ENCODE assay signal across 1 cellular context in genomic region chr5:135834639-135835529, GRCh38.
TF ChIP-seq lines count a peak whose summit lies in the region.

A gene with protein sequence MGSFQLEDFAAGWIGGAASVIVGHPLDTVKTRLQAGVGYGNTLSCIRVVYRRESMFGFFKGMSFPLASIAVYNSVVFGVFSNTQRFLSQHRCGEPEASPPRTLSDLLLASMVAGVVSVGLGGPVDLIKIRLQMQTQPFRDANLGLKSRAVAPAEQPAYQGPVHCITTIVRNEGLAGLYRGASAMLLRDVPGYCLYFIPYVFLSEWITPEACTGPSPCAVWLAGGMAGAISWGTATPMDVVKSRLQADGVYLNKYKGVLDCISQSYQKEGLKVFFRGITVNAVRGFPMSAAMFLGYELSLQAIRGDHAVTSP (plus strand): TSS chr5:135834663. CDS start chr5:135834848, 185 bp downstream.

TF ChIP-seq in HEK293, 187 proteins besides CTCF, POLR2A, EP300 and RAD21 (continued from another document):
- TF ChIP-seq PRDM4 (tag by site-specific recombination; IDR thresholded peaks at IDR 0.05): no peak
- no peak for TF ChIP-seq ZNF645 (tag by site-specific recombination; IDR thresholded peaks at IDR 0.05)
- peak; percentile 91 for TF ChIP-seq GLIS2 (tag by site-specific recombination; IDR thresholded peaks at IDR 0.05)
- TF ChIP-seq ZNF791 (tag by site-specific recombination; IDR thresholded peaks at IDR 0.05): no peak
- no peak for TF ChIP-seq REPIN1 (tag by site-specific recombination; IDR thresholded peaks at IDR 0.05; ENCODE audit: low read depth)
- no peak for TF ChIP-seq ZNF133 (tag by site-specific recombination; IDR thresholded peaks at IDR 0.05)
- TF ChIP-seq PBX3 (CRISPR knock-in tag; IDR thresholded peaks at IDR 0.05): no peak
- TF ChIP-seq, protein P1, sequence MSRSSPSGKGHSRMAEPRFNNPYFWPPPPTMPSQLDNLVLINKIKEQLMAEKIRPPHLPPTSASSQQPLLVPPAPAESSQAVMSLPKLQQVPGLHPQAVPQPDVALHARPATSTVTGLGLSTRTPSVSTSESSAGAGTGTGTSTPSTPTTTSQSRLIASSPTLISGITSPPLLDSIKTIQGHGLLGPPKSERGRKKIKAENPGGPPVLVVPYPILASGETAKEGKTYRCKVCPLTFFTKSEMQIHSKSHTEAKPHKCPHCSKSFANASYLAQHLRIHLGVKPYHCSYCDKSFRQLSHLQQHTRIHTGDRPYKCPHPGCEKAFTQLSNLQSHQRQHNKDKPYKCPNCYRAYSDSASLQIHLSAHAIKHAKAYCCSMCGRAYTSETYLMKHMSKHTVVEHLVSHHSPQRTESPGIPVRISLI (tag by site-specific recombination; IDR thresholded peaks at IDR 0.05): no peak
- TF ChIP-seq SCRT1 (tag by site-specific recombination; IDR thresholded peaks at IDR 0.05; ENCODE audit: borderline replicate concordance): no peak
- no peak for TF ChIP-seq ZNF488 (tag by site-specific recombination; IDR thresholded peaks at IDR 0.05)
- no peak for TF ChIP-seq ZNF266 (tag by site-specific recombination; IDR thresholded peaks at IDR 0.05; ENCODE audit: low read depth)
- no peak for TF ChIP-seq OSR2 (tag by site-specific recombination; IDR thresholded peaks at IDR 0.05)
- TF ChIP-seq, protein P2, sequence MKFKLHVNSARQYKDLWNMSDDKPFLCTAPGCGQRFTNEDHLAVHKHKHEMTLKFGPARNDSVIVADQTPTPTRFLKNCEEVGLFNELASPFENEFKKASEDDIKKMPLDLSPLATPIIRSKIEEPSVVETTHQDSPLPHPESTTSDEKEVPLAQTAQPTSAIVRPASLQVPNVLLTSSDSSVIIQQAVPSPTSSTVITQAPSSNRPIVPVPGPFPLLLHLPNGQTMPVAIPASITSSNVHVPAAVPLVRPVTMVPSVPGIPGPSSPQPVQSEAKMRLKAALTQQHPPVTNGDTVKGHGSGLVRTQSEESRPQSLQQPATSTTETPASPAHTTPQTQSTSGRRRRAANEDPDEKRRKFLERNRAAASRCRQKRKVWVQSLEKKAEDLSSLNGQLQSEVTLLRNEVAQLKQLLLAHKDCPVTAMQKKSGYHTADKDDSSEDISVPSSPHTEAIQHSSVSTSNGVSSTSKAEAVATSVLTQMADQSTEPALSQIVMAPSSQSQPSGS (tag by site-specific recombination; IDR thresholded peaks at IDR 0.05; ENCODE audit: low read depth): peak; percentile 93
- 0 out of 2 replicates have a peak, but pooled peaks have one; percentile 10 for TF ChIP-seq KLF9 (tag by site-specific recombination; IDR thresholded peaks at IDR 0.05; ENCODE audit: low read depth)
- TF ChIP-seq, protein P3, sequence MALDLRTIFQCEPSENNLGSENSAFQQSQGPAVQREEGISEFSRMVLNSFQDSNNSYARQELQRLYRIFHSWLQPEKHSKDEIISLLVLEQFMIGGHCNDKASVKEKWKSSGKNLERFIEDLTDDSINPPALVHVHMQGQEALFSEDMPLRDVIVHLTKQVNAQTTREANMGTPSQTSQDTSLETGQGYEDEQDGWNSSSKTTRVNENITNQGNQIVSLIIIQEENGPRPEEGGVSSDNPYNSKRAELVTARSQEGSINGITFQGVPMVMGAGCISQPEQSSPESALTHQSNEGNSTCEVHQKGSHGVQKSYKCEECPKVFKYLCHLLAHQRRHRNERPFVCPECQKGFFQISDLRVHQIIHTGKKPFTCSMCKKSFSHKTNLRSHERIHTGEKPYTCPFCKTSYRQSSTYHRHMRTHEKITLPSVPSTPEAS (tag by site-specific recombination; IDR thresholded peaks at IDR 0.05): peak; percentile 23; the same call in 1 of the 2 replicates
- no peak for TF ChIP-seq ZNF664 (tag by site-specific recombination; IDR thresholded peaks at IDR 0.05)
- no peak for TF ChIP-seq ZNF521 (tag by site-specific recombination; IDR thresholded peaks at IDR 0.05)
- no peak for TF ChIP-seq ZFP41 (tag by site-specific recombination; IDR thresholded peaks at IDR 0.05; ENCODE audit: borderline replicate concordance)
- no peak for TF ChIP-seq ZNF48 (tag by site-specific recombination; IDR thresholded peaks at IDR 0.05)
- TF ChIP-seq ZNF341 (tag by site-specific recombination; IDR thresholded peaks at IDR 0.05; ENCODE audit: low read depth): no peak
- no peak for TF ChIP-seq ZNF571 (tag by site-specific recombination; IDR thresholded peaks at IDR 0.05)
- no peak for TF ChIP-seq ZBTB1 (tag by site-specific recombination; IDR thresholded peaks at IDR 0.05)
- TF ChIP-seq, protein P4, sequence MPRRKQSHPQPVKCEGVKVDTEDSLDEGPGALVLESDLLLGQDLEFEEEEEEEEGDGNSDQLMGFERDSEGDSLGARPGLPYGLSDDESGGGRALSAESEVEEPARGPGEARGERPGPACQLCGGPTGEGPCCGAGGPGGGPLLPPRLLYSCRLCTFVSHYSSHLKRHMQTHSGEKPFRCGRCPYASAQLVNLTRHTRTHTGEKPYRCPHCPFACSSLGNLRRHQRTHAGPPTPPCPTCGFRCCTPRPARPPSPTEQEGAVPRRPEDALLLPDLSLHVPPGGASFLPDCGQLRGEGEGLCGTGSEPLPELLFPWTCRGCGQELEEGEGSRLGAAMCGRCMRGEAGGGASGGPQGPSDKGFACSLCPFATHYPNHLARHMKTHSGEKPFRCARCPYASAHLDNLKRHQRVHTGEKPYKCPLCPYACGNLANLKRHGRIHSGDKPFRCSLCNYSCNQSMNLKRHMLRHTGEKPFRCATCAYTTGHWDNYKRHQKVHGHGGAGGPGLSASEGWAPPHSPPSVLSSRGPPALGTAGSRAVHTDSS (tag by site-specific recombination; IDR thresholded peaks at IDR 0.05): no peak
- TF ChIP-seq ZNF138 (tag by site-specific recombination; IDR thresholded peaks at IDR 0.05; ENCODE audit: borderline replicate concordance): no peak
- TF ChIP-seq ZNF140 (tag by site-specific recombination; IDR thresholded peaks at IDR 0.05): no peak
- no peak for TF ChIP-seq KLF7 (tag by site-specific recombination; IDR thresholded peaks at IDR 0.05; ENCODE audit: borderline replicate concordance)
- no peak for TF ChIP-seq ZNF530 (tag by site-specific recombination; IDR thresholded peaks at IDR 0.05; ENCODE audit: low read depth)
- no peak for TF ChIP-seq ZNF560 (tag by site-specific recombination; IDR thresholded peaks at IDR 0.05; ENCODE audit: borderline replicate concordance)
- no peak for TF ChIP-seq ELK4 (IDR thresholded peaks at IDR 0.05; ENCODE audit: borderline replicate concordance, low read depth, low read length)
- TF ChIP-seq ZNF501 (tag by site-specific recombination; IDR thresholded peaks at IDR 0.05): peak; percentile 76
- TF ChIP-seq, protein P5, sequence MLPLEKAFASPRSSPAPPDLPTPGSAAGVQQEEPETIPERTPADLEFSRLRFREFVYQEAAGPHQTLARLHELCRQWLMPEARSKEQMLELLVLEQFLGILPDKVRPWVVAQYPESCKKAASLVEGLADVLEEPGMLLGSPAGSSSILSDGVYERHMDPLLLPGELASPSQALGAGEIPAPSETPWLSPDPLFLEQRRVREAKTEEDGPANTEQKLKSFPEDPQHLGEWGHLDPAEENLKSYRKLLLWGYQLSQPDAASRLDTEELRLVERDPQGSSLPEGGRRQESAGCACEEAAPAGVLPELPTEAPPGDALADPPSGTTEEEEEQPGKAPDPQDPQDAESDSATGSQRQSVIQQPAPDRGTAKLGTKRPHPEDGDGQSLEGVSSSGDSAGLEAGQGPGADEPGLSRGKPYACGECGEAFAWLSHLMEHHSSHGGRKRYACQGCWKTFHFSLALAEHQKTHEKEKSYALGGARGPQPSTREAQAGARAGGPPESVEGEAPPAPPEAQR (tag by site-specific recombination; IDR thresholded peaks at IDR 0.05): no peak
- no peak for TF ChIP-seq ZNF830 (tag by site-specific recombination; IDR thresholded peaks at IDR 0.05; ENCODE audit: low read depth)
- TF ChIP-seq ZNF837 (tag by site-specific recombination; IDR thresholded peaks at IDR 0.05): no peak
- no peak for TF ChIP-seq ZNF23 (tag by site-specific recombination; IDR thresholded peaks at IDR 0.05; ENCODE audit: borderline replicate concordance)
- no peak for TF ChIP-seq INSM2 (tag by site-specific recombination; IDR thresholded peaks at IDR 0.05)
- no peak for TF ChIP-seq ZNF404 (tag by site-specific recombination; IDR thresholded peaks at IDR 0.05)
- TF ChIP-seq ZNF776 (tag by site-specific recombination; IDR thresholded peaks at IDR 0.05; ENCODE audit: borderline replicate concordance): no peak
- no peak for TF ChIP-seq ZNF175 (tag by site-specific recombination; IDR thresholded peaks at IDR 0.05)
- TF ChIP-seq ZBTB17 (tag by site-specific recombination; IDR thresholded peaks at IDR 0.05): peak; percentile 56; the same call in 1 of the 2 replicates
- no peak for TF ChIP-seq WT1 (tag by site-specific recombination; IDR thresholded peaks at IDR 0.05)
- TF ChIP-seq ZNF350 (tag by site-specific recombination; IDR thresholded peaks at IDR 0.05): no peak
- no peak for TF ChIP-seq SALL2 (tag by site-specific recombination; IDR thresholded peaks at IDR 0.05; ENCODE audit: borderline replicate concordance)
- TF ChIP-seq KLF16 (tag by site-specific recombination; IDR thresholded peaks at IDR 0.05): peak; percentile 64; the same call in 1 of the 2 replicates
- peak; percentile 11; the same call in 1 of the 2 replicates for TF ChIP-seq ZBTB48 (tag by site-specific recombination; IDR thresholded peaks at IDR 0.05)
- peak; percentile 49; the same call in 1 of the 2 replicates for TF ChIP-seq ZNF76 (tag by site-specific recombination; IDR thresholded peaks at IDR 0.05; ENCODE audit: borderline replicate concordance, low read depth)
- no peak for TF ChIP-seq ZNF747 (tag by site-specific recombination; IDR thresholded peaks at IDR 0.05)
- TF ChIP-seq ZNF621 (tag by site-specific recombination; IDR thresholded peaks at IDR 0.05): no peak
- no peak for TF ChIP-seq ZNF169 (tag by site-specific recombination; IDR thresholded peaks at IDR 0.05)
- no peak for TF ChIP-seq ZNF785 (tag by site-specific recombination; IDR thresholded peaks at IDR 0.05)
- no peak for TF ChIP-seq ZNF707 (tag by site-specific recombination; IDR thresholded peaks at IDR 0.05)
